In the genomic region with DNA sequence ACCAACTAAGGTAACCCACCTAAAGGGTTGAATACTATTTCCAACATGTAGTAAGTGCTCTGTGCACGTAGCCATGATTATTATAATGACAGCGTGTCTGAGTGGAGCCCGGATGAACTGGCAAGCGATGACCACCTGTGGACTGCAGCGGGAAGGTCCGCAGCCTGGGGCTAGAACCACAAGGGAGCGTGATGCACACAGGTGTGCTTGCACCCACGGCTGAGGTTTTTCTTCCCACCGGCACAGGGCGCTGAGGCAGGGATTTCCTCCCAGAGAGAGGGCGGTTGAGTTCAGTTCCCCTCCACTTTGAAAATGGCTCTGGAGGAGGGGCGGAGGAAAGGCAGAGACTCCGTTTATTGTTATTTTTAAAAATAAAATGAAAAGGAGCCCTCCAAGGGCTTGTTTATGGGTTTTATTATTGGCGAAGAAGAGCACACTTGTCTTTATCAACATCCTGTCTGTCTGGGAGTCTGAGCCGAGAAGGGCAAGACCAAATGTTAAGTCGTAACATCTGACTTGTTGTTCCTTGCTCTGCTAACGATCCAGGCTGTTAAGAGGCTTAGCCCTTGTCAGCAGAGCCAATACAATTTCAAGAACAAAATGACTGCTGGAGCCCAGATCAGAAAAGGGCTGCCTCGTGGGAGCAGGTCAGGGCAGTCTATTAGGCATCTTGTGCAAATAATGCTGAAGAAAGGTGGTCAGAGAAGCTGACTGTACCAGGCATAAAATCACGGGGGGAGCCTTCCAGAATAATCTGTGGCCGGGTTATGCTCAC, we compare ENCODE assay signal across 25 cellular contexts.
DNase-seq lines count a peak whose midpoint lies in the region; ATAC-seq, FAIRE-seq and TF ChIP-seq lines count a peak whose summit lies in the region.
"Had no signal": no experiment of that assay in that cellular context is flagged by ENCODE, and none has a peak within 500 bp of the region (broad histone marks: within the 10 kb centered on the region; RNA-seq: fewer than 3 reads in every experiment).

No MANE protein-coding gene starts in this region.

- ATAC-seq in left lobe of liver: no peak
- ATAC-seq: activated naive CD4-positive, alpha-beta T cell treated with anti-CD3 and anti-CD28 coated beads, Interleukin-2, amount 50 U/mL, for 72 hours; lower lobe of right lung; SK-N-SH treated with all-trans-retinoic acid at 6 μM for 48 hours; stimulated activated effector memory CD8-positive, alpha-beta T cell treated with anti-CD3 and anti-CD28 coated beads, Interleukin-12 subunit alpha, Interleukin-12 subunit beta, amount 100 ng/mL, for 72 hours had no signal

- no peak for FAIRE-seq in D721Med (lab: Jason Lieb, UNC)
- FAIRE-seq: G401.6, H54, kidney, small intestine had no signal

- peak overlapping the region in 2 of 3 experiments; percentile 58 to 75 for H3K27ac Mint-ChIP-seq in nephron
- H3K27ac Mint-ChIP-seq: activated CD4-positive, alpha-beta T cell treated with anti-CD3 and anti-CD28 coated beads, Interleukin-2, amount 10 ng/mL, durations not matched to agents 7 days and 5 days; activated naive CD4-positive, alpha-beta T cell treated with anti-CD3 and anti-CD28 coated beads, Interleukin-2, amount 50 U/mL, for 72 hours; dendritic cell treated with granulocyte-macrophage colony-stimulating factor and Interleukin-4, amounts not matched to agents 40 ng/mL and 50 ng/mL, for 4 days; stimulated activated effector memory CD8-positive, alpha-beta T cell treated with anti-CD3 and anti-CD28 coated beads, Interleukin-12 subunit alpha, Interleukin-12 subunit beta, amount 100 ng/mL, for 72 hours had no signal

- H3K4me3 Mint-ChIP-seq in nephron: peak overlapping the region; percentile 44 to 55 (median 50)
- H3K4me3 Mint-ChIP-seq: activated CD4-positive, alpha-beta T cell treated with anti-CD3 and anti-CD28 coated beads, Interleukin-2, amount 10 ng/mL, durations not matched to agents 7 days and 5 days; dendritic cell treated with granulocyte-macrophage colony-stimulating factor and Interleukin-4, amounts not matched to agents 40 ng/mL and 50 ng/mL, for 4 days; stimulated activated effector memory CD8-positive, alpha-beta T cell treated with anti-CD3 and anti-CD28 coated beads, Interleukin-12 subunit alpha, Interleukin-12 subunit beta, amount 100 ng/mL, for 72 hours had no signal

- no peaks in the 10 kb centered on the region for H3K9me3 Mint-ChIP-seq in nephron
- H3K9me3 Mint-ChIP-seq: activated naive CD4-positive, alpha-beta T cell treated with anti-CD3 and anti-CD28 coated beads, Interleukin-2, amount 50 U/mL, for 72 hours; dendritic cell treated with granulocyte-macrophage colony-stimulating factor and Interleukin-4, amounts not matched to agents 40 ng/mL and 50 ng/mL, for 4 days had no signal

- H3K36me3 Mint-ChIP-seq in nephron (ENCODE audit: low read depth): no peaks in the 10 kb centered on the region
- H3K36me3 Mint-ChIP-seq: activated naive CD4-positive, alpha-beta T cell treated with anti-CD3 and anti-CD28 coated beads, Interleukin-2, amount 50 U/mL, for 72 hours; stimulated activated effector memory CD8-positive, alpha-beta T cell treated with anti-CD3 and anti-CD28 coated beads, Interleukin-12 subunit alpha, Interleukin-12 subunit beta, amount 100 ng/mL, for 72 hours had no signal

- DNase-seq in D721Med (ENCODE audit: insufficient read length, low spot score): peak; percentile 27
- peak; percentile 84 for DNase-seq in NCI-H1092 treated with DMSO at 0.1 percent for 48 hours (lab: John Stamatoyannopoulos, UW)
- DNase-seq in cerebellar cortex (ENCODE audit: low spot score): peak; percentile 76
- DNase-seq in GM03348 (ENCODE audit: low spot score): no peak
- DNase-seq in GM20000 (ENCODE audit: low spot score): no peak
- DNase-seq in left lobe of liver (ENCODE audit: low spot score): no peak
- DNase-seq in AML-193 (lab: John Stamatoyannopoulos, UW): no peak
- DNase-seq: activated CD4-positive, alpha-beta T cell treated with anti-CD3 and anti-CD28 coated beads, Interleukin-2, amount 10 ng/mL, durations not matched to agents 7 days and 5 days; anterior cingulate cortex; KBM-7; kidney; lower lobe of right lung; MG63; NCI-H1436 treated with DMSO at 0.1 percent for 48 hours; NCI-H2171; small intestine; substantia nigra; T-helper 2 cell had no signal

- peaks cover 5% of the 10 kb centered on the region for H3K27me3 Mint-ChIP-seq in nephron (ENCODE audit: low read depth)
- H3K27me3 Mint-ChIP-seq: activated CD4-positive, alpha-beta T cell treated with anti-CD3 and anti-CD28 coated beads, Interleukin-2, amount 10 ng/mL, durations not matched to agents 7 days and 5 days had no signal

- H3K4me1 Mint-ChIP-seq in nephron: peaks cover 31% of the 10 kb centered on the region
- H3K4me1 Mint-ChIP-seq: activated CD4-positive, alpha-beta T cell treated with anti-CD3 and anti-CD28 coated beads, Interleukin-2, amount 10 ng/mL, durations not matched to agents 7 days and 5 days; stimulated activated effector memory CD8-positive, alpha-beta T cell treated with anti-CD3 and anti-CD28 coated beads, Interleukin-12 subunit alpha, Interleukin-12 subunit beta, amount 100 ng/mL, for 72 hours had no signal

- TF ChIP-seq CTCF in D721Med (IDR thresholded peaks at IDR 0.05; ENCODE audit: insufficient read depth, missing control alignments): no peak
- no peak for TF ChIP-seq CTCF in nephron (IDR thresholded peaks at IDR 0.05; ENCODE audit: unreplicated experiment in 3 of 3)
- no peak for TF ChIP-seq CTCF in GM20000 (IDR thresholded peaks at IDR 0.05; ENCODE audit: extremely low read depth, missing control alignments)

Comparison
In these comparisons a context has a peak if more than half of its experiments do, and no peak if none do; other contexts are left out.
1. DNase-seq: peak in D721Med (single experiment), NCI-H1092 treated with DMSO at 0.1 percent for 48 hours (single experiment) and cerebellar cortex (single experiment); none in GM03348 (single experiment), GM20000 (single experiment), left lobe of liver (single experiment) and AML-193 (0 of 2).